Comparison of ENCODE assay signal across 1 cellular context in the genomic region with DNA sequence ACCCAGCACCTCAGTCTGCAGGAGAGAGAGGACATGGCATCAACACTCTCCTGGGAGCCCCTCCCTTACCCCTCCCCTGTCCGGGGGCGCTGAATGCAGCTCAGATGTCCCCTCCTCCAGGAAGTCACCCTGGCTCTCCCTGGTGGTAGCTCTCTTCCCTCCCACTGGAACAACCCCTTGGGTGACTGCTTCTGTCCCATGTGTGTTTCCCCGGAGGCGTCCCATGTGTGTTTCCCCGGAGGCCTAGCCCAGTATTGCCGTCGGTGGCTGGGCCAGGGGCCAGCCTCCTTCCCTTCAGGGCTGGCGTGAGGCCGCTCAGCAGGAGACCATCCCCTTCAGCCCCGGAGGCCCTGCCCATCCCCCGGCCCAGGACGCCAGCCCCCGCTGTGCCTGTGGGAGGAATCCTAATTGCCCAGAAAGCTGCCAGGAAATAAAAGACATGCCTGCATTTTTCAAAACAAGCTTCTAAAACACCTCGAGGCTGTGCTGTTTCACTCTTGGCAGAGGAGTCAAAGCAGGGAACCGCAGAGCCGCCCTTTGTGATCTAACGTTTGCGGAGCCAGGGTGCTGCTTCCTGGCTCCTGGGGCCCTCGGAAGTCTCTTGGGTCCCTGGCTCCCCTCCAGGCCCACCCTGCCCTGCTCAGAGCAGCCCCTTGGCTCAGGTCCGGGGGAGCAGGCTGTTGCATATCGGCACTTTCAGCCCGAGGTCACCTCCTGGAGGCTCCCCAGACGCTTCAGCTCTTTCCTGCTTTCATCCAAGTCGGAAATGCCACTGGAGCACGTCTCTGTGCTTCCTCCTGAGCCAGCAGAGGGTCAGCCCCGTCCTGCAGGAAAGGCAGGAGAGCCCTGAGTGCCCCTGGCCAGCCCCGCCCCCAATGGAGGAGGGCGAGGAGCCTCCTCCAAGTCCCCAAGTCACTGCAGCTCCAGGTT.
TF ChIP-seq lines count a peak whose summit lies in the region.

No MANE protein-coding gene starts in this region.

TF ChIP-seq in HEK293, 187 proteins besides CTCF, POLR2A, EP300 and RAD21 (continued from another document):
- TF ChIP-seq, protein P1, sequence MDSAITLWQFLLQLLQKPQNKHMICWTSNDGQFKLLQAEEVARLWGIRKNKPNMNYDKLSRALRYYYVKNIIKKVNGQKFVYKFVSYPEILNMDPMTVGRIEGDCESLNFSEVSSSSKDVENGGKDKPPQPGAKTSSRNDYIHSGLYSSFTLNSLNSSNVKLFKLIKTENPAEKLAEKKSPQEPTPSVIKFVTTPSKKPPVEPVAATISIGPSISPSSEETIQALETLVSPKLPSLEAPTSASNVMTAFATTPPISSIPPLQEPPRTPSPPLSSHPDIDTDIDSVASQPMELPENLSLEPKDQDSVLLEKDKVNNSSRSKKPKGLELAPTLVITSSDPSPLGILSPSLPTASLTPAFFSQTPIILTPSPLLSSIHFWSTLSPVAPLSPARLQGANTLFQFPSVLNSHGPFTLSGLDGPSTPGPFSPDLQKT (IDR thresholded peaks at IDR 0.05; ENCODE audit: borderline replicate concordance, low read depth, low read length): no peak
- TF ChIP-seq MYNN (tag by site-specific recombination; IDR thresholded peaks at IDR 0.05; ENCODE audit: borderline replicate concordance): no peak
- TF ChIP-seq ZNF664 (tag by site-specific recombination; IDR thresholded peaks at IDR 0.05): no peak
- no peak for TF ChIP-seq ZNF202 (tag by site-specific recombination; IDR thresholded peaks at IDR 0.05; ENCODE audit: borderline replicate concordance)
- no peak for TF ChIP-seq ZNF654 (tag by site-specific recombination; IDR thresholded peaks at IDR 0.05; ENCODE audit: low read depth)
- TF ChIP-seq, protein P2, sequence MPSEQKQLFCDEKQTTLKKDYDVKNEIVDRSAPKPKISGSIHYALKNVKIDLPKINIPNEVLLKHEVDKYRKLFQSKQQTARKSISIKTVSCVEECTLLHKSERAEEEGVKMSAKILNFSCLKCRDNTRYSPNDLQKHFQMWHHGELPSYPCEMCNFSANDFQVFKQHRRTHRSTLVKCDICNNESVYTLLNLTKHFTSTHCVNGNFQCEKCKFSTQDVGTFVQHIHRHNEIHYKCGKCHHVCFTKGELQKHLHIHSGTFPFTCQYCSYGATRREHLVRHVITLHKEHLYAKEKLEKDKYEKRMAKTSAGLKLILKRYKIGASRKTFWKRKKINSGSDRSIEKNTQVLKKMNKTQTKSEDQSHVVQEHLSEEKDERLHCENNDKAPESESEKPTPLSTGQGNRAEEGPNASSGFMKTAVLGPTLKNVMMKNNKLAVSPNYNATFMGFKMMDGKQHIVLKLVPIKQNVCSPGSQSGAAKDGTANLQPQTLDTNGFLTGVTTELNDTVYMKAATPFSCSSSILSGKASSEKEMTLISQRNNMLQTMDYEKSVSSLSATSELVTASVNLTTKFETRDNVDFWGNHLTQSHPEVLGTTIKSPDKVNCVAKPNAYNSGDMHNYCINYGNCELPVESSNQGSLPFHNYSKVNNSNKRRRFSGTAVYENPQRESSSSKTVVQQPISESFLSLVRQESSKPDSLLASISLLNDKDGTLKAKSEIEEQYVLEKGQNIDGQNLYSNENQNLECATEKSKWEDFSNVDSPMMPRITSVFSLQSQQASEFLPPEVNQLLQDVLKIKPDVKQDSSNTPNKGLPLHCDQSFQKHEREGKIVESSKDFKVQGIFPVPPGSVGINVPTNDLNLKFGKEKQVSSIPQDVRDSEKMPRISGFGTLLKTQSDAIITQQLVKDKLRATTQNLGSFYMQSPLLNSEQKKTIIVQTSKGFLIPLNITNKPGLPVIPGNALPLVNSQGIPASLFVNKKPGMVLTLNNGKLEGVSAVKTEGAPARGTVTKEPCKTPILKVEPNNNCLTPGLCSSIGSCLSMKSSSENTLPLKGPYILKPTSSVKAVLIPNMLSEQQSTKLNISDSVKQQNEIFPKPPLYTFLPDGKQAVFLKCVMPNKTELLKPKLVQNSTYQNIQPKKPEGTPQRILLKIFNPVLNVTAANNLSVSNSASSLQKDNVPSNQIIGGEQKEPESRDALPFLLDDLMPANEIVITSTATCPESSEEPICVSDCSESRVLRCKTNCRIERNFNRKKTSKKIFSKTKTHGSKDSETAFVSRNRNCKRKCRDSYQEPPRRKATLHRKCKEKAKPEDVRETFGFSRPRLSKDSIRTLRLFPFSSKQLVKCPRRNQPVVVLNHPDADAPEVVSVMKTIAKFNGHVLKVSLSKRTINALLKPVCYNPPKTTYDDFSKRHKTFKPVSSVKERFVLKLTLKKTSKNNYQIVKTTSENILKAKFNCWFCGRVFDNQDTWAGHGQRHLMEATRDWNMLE (tag by site-specific recombination; conservative IDR thresholded peaks at IDR 0.05; ENCODE audit: low read depth): no peak
- no peak for TF ChIP-seq ZXDB (tag by site-specific recombination; IDR thresholded peaks at IDR 0.05)
- no peak for TF ChIP-seq ZNF701 (tag by site-specific recombination; IDR thresholded peaks at IDR 0.05)
- TF ChIP-seq, protein P3, sequence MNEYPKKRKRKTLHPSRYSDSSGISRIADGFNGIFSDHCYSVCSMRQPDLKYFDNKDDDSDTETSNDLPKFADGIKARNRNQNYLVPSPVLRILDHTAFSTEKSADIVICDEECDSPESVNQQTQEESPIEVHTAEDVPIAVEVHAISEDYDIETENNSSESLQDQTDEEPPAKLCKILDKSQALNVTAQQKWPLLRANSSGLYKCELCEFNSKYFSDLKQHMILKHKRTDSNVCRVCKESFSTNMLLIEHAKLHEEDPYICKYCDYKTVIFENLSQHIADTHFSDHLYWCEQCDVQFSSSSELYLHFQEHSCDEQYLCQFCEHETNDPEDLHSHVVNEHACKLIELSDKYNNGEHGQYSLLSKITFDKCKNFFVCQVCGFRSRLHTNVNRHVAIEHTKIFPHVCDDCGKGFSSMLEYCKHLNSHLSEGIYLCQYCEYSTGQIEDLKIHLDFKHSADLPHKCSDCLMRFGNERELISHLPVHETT (tag by site-specific recombination; IDR thresholded peaks at IDR 0.05): no peak
- TF ChIP-seq ZNF76 (tag by site-specific recombination; IDR thresholded peaks at IDR 0.05; ENCODE audit: borderline replicate concordance, low read depth): no peak
- TF ChIP-seq ZNF423 (tag by site-specific recombination; IDR thresholded peaks at IDR 0.05): peak; percentile 58; the same call in 1 of the 2 replicates
- no peak for TF ChIP-seq HOXD13 (CRISPR knock-in tag; IDR thresholded peaks at IDR 0.05; ENCODE audit: borderline replicate concordance)
- TF ChIP-seq, protein P4, sequence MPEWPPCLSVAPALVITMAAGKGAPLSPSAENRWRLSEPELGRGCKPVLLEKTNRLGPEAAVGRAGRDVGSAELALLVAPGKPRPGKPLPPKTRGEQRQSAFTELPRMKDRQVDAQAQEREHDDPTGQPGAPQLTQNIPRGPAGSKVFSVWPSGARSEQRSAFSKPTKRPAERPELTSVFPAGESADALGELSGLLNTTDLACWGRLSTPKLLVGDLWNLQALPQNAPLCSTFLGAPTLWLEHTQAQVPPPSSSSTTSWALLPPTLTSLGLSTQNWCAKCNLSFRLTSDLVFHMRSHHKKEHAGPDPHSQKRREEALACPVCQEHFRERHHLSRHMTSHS (tag by site-specific recombination; IDR thresholded peaks at IDR 0.05): no peak
TF ChIP-seq in HEK293: peak in this region for 19.
